In genomic region chr5:57692582-57693487, GRCh38 we compare ENCODE assay signal across 8 cellular contexts.
A peak's percentile ranks its signal among the peaks of the same experiment; 100 is the strongest.
DNase-seq lines count a peak whose midpoint lies in the region; ATAC-seq and TF ChIP-seq lines count a peak whose summit lies in the region.

No MANE protein-coding gene starts in this region.

- no peak for TF ChIP-seq CTCF in foreskin fibroblast (IDR thresholded peaks at IDR 0.05; ENCODE audit: low read depth, low read length)

- H3K4me3 ChIP-seq in foreskin fibroblast (ENCODE audit: low read depth in 1 of 2, low read length in 2 of 2), result no peak overlapping the region

- ATAC-seq in HG02763 (IDR thresholded peaks at IDR 0.05; ENCODE audit: unreplicated experiment), result peak; percentile 53
- ATAC-seq in HG03045 (IDR thresholded peaks at IDR 0.05; ENCODE audit: unreplicated experiment), result no peak
- no peak for ATAC-seq in GM19397 (IDR thresholded peaks at IDR 0.05; ENCODE audit: unreplicated experiment)

- DNase-seq in DMS53 (lab: John Stamatoyannopoulos, UW) (peak; percentile 91), UCSD-AML1 (lab: John Stamatoyannopoulos, UW; ENCODE audit: unreplicated experiment) (peak; percentile 12), foreskin fibroblast (peak; percentile 95 to 97), occipital lobe (lab: John Stamatoyannopoulos, UW) (peak; percentile 74), activated gamma-delta T cell treated with Interleukin-2 at 50 U/mL for 16 hours (no peak)
